In the genomic region with DNA sequence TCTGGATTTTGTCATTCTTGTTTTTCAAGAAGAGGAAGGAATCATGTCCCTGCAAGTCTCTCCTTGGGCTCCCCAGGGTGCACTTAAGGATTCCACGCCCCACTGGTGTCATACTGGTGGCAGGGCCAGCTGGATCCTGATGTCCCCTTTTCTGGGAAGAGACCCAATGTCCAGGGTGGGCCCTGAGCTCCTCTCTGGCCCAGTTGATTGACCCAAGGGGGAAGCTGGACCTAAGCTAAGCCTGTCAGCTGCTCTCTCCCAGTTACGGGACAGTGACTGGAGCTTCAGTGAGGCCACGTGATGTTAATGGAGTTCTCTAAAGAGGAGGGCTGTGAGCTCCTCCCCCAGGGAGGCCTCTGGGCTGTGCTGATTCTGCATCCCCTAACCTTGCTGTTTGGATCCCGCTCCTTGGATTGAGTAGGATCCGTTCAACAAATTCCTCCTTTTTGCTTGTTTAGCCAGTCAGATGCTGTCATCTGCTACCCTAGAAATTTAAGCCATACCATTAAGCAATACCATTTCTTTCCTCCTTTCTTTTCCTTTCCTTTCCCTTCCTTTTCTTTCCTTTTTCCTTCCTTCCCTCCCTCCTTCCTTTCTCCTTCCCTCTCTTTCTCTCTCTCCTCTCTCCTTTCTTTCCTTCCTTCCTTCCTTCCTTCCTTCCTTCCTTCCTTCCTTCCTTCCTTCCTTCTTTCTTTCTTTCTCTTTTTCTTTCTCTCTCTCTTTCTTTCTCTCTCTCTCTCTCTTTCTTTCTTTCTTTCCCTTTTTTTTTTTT, we compare ENCODE assay signal across 33 cellular contexts. TPM values are rescaled to one million over a fixed set of nuclear protein-coding genes. Genes with fewer than 3 reads are reported as not detected.
DNase-seq lines count a peak whose midpoint lies in the region; ATAC-seq, FAIRE-seq and TF ChIP-seq lines count a peak whose summit lies in the region.
"Had no signal": no experiment of that assay in that cellular context is flagged by ENCODE, and none has a peak within 500 bp of the region (broad histone marks: within the 10 kb centered on the region; RNA-seq: fewer than 3 reads in every experiment).

No MANE protein-coding gene starts in this region.

- POLR2A ChIA-PET in MCF 10A (lab: Yijun Ruan, JAX) (no interaction called here), GM12878 (lab: Charles Lee) (no interaction called here)

- H3K27ac Mint-ChIP-seq in MCF 10A (ENCODE audit: low read depth, unreplicated experiment): no peak overlapping the region
- no peak overlapping the region for H3K27ac Mint-ChIP-seq in activated T-helper 17 cell treated with anti-CD3 and anti-CD28 coated beads, Interleukin-2, amount 50 U/mL, for 72 hours
- H3K27ac Mint-ChIP-seq: activated naive CD8-positive, alpha-beta T cell treated with anti-CD3 and anti-CD28 coated beads for 36 hours; CD14-positive monocyte had no signal

- H3K27ac ChIP-seq in mammary epithelial cell (ENCODE audit: insufficient read depth, low read depth, low read length) (no peak overlapping the region), GM12878 (ENCODE audit: control insufficient read depth, insufficient read depth) (no peak overlapping the region), testis (no peak overlapping the region)
- H3K27ac ChIP-seq: upper lobe of left lung, WERI-Rb-1 had no signal

- H3K9me3 Mint-ChIP-seq in MCF 10A (ENCODE audit: unreplicated experiment): no peaks in the 10 kb centered on the region
- H3K9me3 Mint-ChIP-seq in activated T-helper 17 cell treated with anti-CD3 and anti-CD28 coated beads, Interleukin-2, amount 50 U/mL, for 72 hours: no peaks in the 10 kb centered on the region

- H3K4me1 Mint-ChIP-seq in MCF 10A (ENCODE audit: insufficient read depth, unreplicated experiment): no peaks in the 10 kb centered on the region
- no peaks in the 10 kb centered on the region for H3K4me1 Mint-ChIP-seq in activated T-helper 17 cell treated with anti-CD3 and anti-CD28 coated beads, Interleukin-2, amount 50 U/mL, for 72 hours
- H3K4me1 Mint-ChIP-seq: activated naive CD8-positive, alpha-beta T cell treated with anti-CD3 and anti-CD28 coated beads for 36 hours; CD14-positive monocyte; naive thymus-derived CD4-positive, alpha-beta T cell had no signal

- intact Hi-C loops in mammary epithelial cell (cut with micrococcal nuclease): no loop called here
- intact Hi-C loops in MCF 10A (cut with micrococcal nuclease): no loop called here
- intact Hi-C loops in GM12878 (cut with micrococcal nuclease; ENCODE audit: unreplicated experiment): no loop called here
- intact Hi-C loops in testis (cut with DNase I; ENCODE audit: low total_unique reads): no loop called here

- WGBS in mammary epithelial cell (ENCODE audit: low coverage, missing lambda C conversion rate): 40% methylated on average over 5 of the region's 5 CpGs
- WGBS in GM12878 (ENCODE audit: insufficient coverage, insufficient replicate concordance, low lambda C conversion rate, missing lambda C conversion rate): 19% methylated on average over 5 of the region's 5 CpGs
- 35 to 44% methylated on average over 4 to 5 of the region's 5 CpGs for WGBS in testis, 2 donors

- H3K4me3 Mint-ChIP-seq in MCF 10A (ENCODE audit: unreplicated experiment): no peak overlapping the region
- no peak overlapping the region for H3K4me3 Mint-ChIP-seq in activated T-helper 17 cell treated with anti-CD3 and anti-CD28 coated beads, Interleukin-2, amount 50 U/mL, for 72 hours
- H3K4me3 Mint-ChIP-seq: activated naive CD8-positive, alpha-beta T cell treated with anti-CD3 and anti-CD28 coated beads for 36 hours; CD14-positive monocyte; naive thymus-derived CD4-positive, alpha-beta T cell had no signal

- H3K9me3 ChIP-seq in mammary epithelial cell (replicated peaks; ENCODE audit: insufficient read depth, low read length) (no peaks in the 10 kb centered on the region), GM12878 (replicated peaks; ENCODE audit: control insufficient read depth, insufficient read depth, low read length) (no peaks in the 10 kb centered on the region; the same call in 2 of the 3 replicates), testis (no peaks in the 10 kb centered on the region)

- DNase-seq in mammary epithelial cell: no peak
- DNase-seq in MCF 10A (ENCODE audit: unreplicated experiment): no peak
- no peak for DNase-seq in GM12878 (ENCODE audit: low read depth, low spot score)
- DNase-seq in left lobe of liver (ENCODE audit: low spot score): peak; percentile 41
- DNase-seq in testis: peak; percentile 13
- DNase-seq in T1000 (lab: John Stamatoyannopoulos, UW): no peak
- no peak for DNase-seq in HUDEP-2 (lab: John Stamatoyannopoulos, UW; ENCODE audit: unreplicated experiment in 76 of 76)
- DNase-seq: 8988T; activated CD4-positive, alpha-beta T cell treated with anti-CD3 and anti-CD28 coated beads for 48 hours; activated gamma-delta T cell; activated naive CD8-positive, alpha-beta T cell treated with anti-CD3 and anti-CD28 coated beads for 36 hours; anterior cingulate cortex; GOT3; Kasumi-1; midbrain; MV-4-11; naive thymus-derived CD4-positive, alpha-beta T cell; NCI-H146; NCI-H748 treated with DMSO at 0.1 percent for 48 hours; nucleus accumbens; stimulated activated CD4-positive, alpha-beta T cell treated with anti-CD3 and anti-CD28 coated beads, Interleukin-15, amount 100 ng/mL, for 24 hours; stimulated activated CD4-positive, alpha-beta T cell treated with anti-CD3 and anti-CD28 coated beads, Interleukin-4, amount 100 ng/mL, for 4 hours; substantia nigra; upper lobe of left lung; WERI-Rb-1 had no signal

- no peak for TF ChIP-seq CTCF in mammary epithelial cell (conservative IDR thresholded peaks at IDR 0.05 in 1 of 2, IDR thresholded peaks at IDR 0.05 in 1 of 2; ENCODE audit: extremely low read depth in 1 of 2, insufficient read depth in 1 of 2, low read depth in 1 of 2, low read length in 2 of 2)
- no peak for TF ChIP-seq CTCF in MCF 10A (IDR thresholded peaks at IDR 0.05; ENCODE audit: unreplicated experiment)
- TF ChIP-seq CTCF in GM12878 (IDR thresholded peaks at IDR 0.05 in 2 of 3, conservative IDR thresholded peaks at IDR 0.05 in 1 of 3; ENCODE audit: control insufficient read depth in 2 of 3, extremely low read depth in 1 of 3, insufficient read depth in 1 of 3, low read depth in 3 of 3, low read length in 3 of 3): no peak
- TF ChIP-seq CTCF in testis (IDR thresholded peaks at IDR 0.05): no peak

- no TSS peak for BruUV-seq in mammary epithelial cell (replicated peaks; lab: Mats Ljungman, UMichigan)
- BruUV-seq in MCF 10A (replicated peaks; lab: Mats Ljungman, UMichigan): no TSS peak
- BruUV-seq in GM12878 (replicated peaks; lab: Mats Ljungman, UMichigan): no TSS peak

- H3K27me3 Mint-ChIP-seq in MCF 10A (ENCODE audit: insufficient read depth, unreplicated experiment): peaks cover 22% of the 10 kb centered on the region
- peaks cover 24% of the 10 kb centered on the region for H3K27me3 Mint-ChIP-seq in activated T-helper 17 cell treated with anti-CD3 and anti-CD28 coated beads, Interleukin-2, amount 50 U/mL, for 72 hours

- H3K9ac ChIP-seq in mammary epithelial cell (ENCODE audit: insufficient read depth, low read length) (no peak overlapping the region), GM12878 (ENCODE audit: control insufficient read depth, insufficient read depth, low read length) (no peak overlapping the region)

- H3K36me3 ChIP-seq in mammary epithelial cell (ENCODE audit: insufficient read depth, low read length) (no peaks in the 10 kb centered on the region), GM12878 (ENCODE audit: control insufficient read depth in 2 of 2, insufficient read depth in 2 of 2, low read length in 1 of 2) (no peaks in the 10 kb centered on the region), testis (ENCODE audit: low read depth, missing control alignments) (no peaks in the 10 kb centered on the region)
- H3K36me3 ChIP-seq: upper lobe of left lung, WERI-Rb-1 had no signal

- dilution Hi-C loops in mammary epithelial cell (cut with HindIII; ENCODE audit: low sequenced_read_pairs): no loop called here

- H3K27me3 ChIP-seq in mammary epithelial cell (ENCODE audit: insufficient read depth, low read length): no peaks in the 10 kb centered on the region
- H3K27me3 ChIP-seq in GM12878 (replicated peaks in 1 of 2; ENCODE audit: control insufficient read depth in 2 of 2, insufficient read depth in 2 of 2, low read length in 1 of 2): no peaks in the 10 kb centered on the region
- no peaks in the 10 kb centered on the region for H3K27me3 ChIP-seq in testis
- H3K27me3 ChIP-seq: upper lobe of left lung had no signal

- H3K36me3 Mint-ChIP-seq in MCF 10A (ENCODE audit: insufficient read depth, unreplicated experiment): no peaks in the 10 kb centered on the region
- no peaks in the 10 kb centered on the region for H3K36me3 Mint-ChIP-seq in activated T-helper 17 cell treated with anti-CD3 and anti-CD28 coated beads, Interleukin-2, amount 50 U/mL, for 72 hours (ENCODE audit: low read depth)
- H3K36me3 Mint-ChIP-seq: activated naive CD8-positive, alpha-beta T cell treated with anti-CD3 and anti-CD28 coated beads for 36 hours; CD14-positive monocyte had no signal

- no peak for TF ChIP-seq POLR2A in GM12878 (IDR thresholded peaks at IDR 0.05; ENCODE audit: low read depth, low read length)
- TF ChIP-seq POLR2A in testis (IDR thresholded peaks at IDR 0.05): no peak

- no peak for TF ChIP-seq EP300 in GM12878 (IDR thresholded peaks at IDR 0.05; ENCODE audit: borderline replicate concordance in 1 of 2, control insufficient read depth in 1 of 2, low read depth in 2 of 2, low read length in 2 of 2)

- H3K4me1 ChIP-seq in mammary epithelial cell (ENCODE audit: insufficient read depth, low read length) (no peaks in the 10 kb centered on the region), GM12878 (ENCODE audit: control insufficient read depth, insufficient read depth, low read length) (no peaks in the 10 kb centered on the region), testis (no peaks in the 10 kb centered on the region)
- H3K4me1 ChIP-seq: upper lobe of left lung had no signal

- H3K79me2 ChIP-seq in mammary epithelial cell (ENCODE audit: insufficient read depth, low read length) (no peaks in the 10 kb centered on the region), GM12878 (ENCODE audit: control insufficient read depth, insufficient read depth, low read length) (no peaks in the 10 kb centered on the region)

- in situ Hi-C loops in mammary epithelial cell (cut with MboI; ENCODE audit: low sequenced_read_pairs in 2 of 2): no loop called here
- in situ Hi-C loops in GM12878 (cut with MboI): no loop called here

- ATAC-seq in GM12878: no peak
- peak; percentile 36 for ATAC-seq in left lobe of liver
- no peak for ATAC-seq in activated T-helper 17 cell treated with anti-CD3 and anti-CD28 coated beads, Interleukin-2, amount 50 U/mL, for 72 hours (replicated peaks)
- ATAC-seq: naive thymus-derived CD4-positive, alpha-beta T cell; Panc1 had no signal

- H3K4me3 ChIP-seq in mammary epithelial cell (replicated peaks in 1 of 3; ENCODE audit: insufficient read depth in 1 of 3, low read depth in 2 of 3, low read length in 3 of 3) (no peak overlapping the region), GM12878 (no peak overlapping the region), testis (no peak overlapping the region)
- H3K4me3 ChIP-seq: upper lobe of left lung had no signal

- H2AFZ ChIP-seq in mammary epithelial cell (ENCODE audit: low read depth, low read length) (peak overlapping the region; percentile 66), GM12878 (ENCODE audit: control insufficient read depth, low read depth, low read length) (no peak overlapping the region)

- FAIRE-seq in GM12878 (lab: Jason Lieb, UNC): no peak
- FAIRE-seq: colon, D721Med, GM19239 had no signal

- CTCF ChIA-PET in mammary epithelial cell (lab: Charles Lee; ENCODE audit: low non-redundant PET) (no interaction called here), MCF 10A (lab: Yijun Ruan, JAX) (interaction anchor here (1.0 kb wide), 2 partner anchors 12 to 20 kb away, joined by 4 read pairs; no protein-coding TSS in a partner anchor), GM12878 (lab: Yijun Ruan, JAX) (interaction anchor here (0.9 kb wide), 1 partner anchor 14 kb away, joined by 3 read pairs; no protein-coding TSS in a partner anchor)

- SMC1A ChIA-PET in GM12878 (lab: Charles Lee; ENCODE audit: uncharacterized antibody, unreplicated experiment): no interaction called here

- no peak for TF ChIP-seq RAD21 in GM12878 (IDR thresholded peaks at IDR 0.05; ENCODE audit: insufficient read depth, low read depth, low read length)

- RAD21 ChIA-PET in GM12878 (lab: Charles Lee; ENCODE audit: unreplicated experiment): no interaction called here

- H4K20me1 ChIP-seq in mammary epithelial cell (ENCODE audit: insufficient read depth, low read length) (no peaks in the 10 kb centered on the region), GM12878 (ENCODE audit: control insufficient read depth, insufficient read depth) (no peaks in the 10 kb centered on the region)

- H3K4me2 ChIP-seq in mammary epithelial cell (ENCODE audit: insufficient read depth, low read depth, low read length) (no peak overlapping the region), GM12878 (ENCODE audit: control insufficient read depth, insufficient read depth) (no peak overlapping the region)

RNA-seq across cellular contexts. Expression of a gene that starts 17.2 kb away (rescaled TPM):
- 1 to 10 TPM; 2.5 to 4.0 TPM for total RNA-seq in mammary epithelial cell
- not detected for polyA plus RNA-seq in mammary epithelial cell
- not detected for polyA minus RNA-seq in mammary epithelial cell
- 3.9 and 5.5 TPM in 2 replicates for total RNA-seq in MCF 10A (2022)
- total RNA-seq in GM12878 (2013; cell fraction: nucleolus; rRNA removed): not detected in 2 replicates
- total RNA-seq in GM12878 (2014; rRNA removed): not detected in 2 replicates
- not detected in 2 replicates for total RNA-seq in GM12878 (2014; rRNA removed; fragmentation: Illumina TruSeq; extraction: Trizol)
- not detected in 2 replicates for total RNA-seq in GM12878 (2021)
- polyA plus RNA-seq in GM12878 (2011; ENCODE audit: low read depth): not detected
- polyA plus RNA-seq in GM12878 (2011; rRNA removed): not detected in 2 replicates
- not detected in 2 replicates for polyA plus RNA-seq in GM12878 (2011; cell fraction: cytosol; rRNA removed)
- not detected in 2 replicates for polyA plus RNA-seq in GM12878 (2011; cell fraction: nucleus; rRNA removed)
- not detected in 2 replicates for polyA plus RNA-seq in GM12878 (2012)
- polyA plus RNA-seq in GM12878 (2014; fragmentation: Illumina TruSeq; extraction: Trizol): not detected in 2 replicates
- polyA plus RNA-seq in GM12878 (2014; fragmentation: Nextera tagmentation; extraction: Ambion mirVana): not detected
- not detected in 2 replicates for polyA plus RNA-seq in GM12878 (2014; rRNA removed)
- polyA plus RNA-seq in GM12878 (2016; fragmentation: Nextera tagmentation; extraction: Ambion mirVana): under 1 TPM in 1 of 2 experiments, not detected in 1; 0.23 TPM
- polyA minus RNA-seq in GM12878 (2011; rRNA and poly(A)+ RNA removed): not detected in 2 replicates
- not detected in 2 replicates for polyA minus RNA-seq in GM12878 (2011; cell fraction: cytosol; rRNA and poly(A)+ RNA removed)
- not detected in 2 replicates for polyA minus RNA-seq in GM12878 (2011; cell fraction: nucleus; rRNA and poly(A)+ RNA removed)
- total RNA-seq in left lobe of liver: not detected
- total RNA-seq in testis: 1 to 10 TPM in 1 of 2 donors, under 1 TPM in 1; 0.94 to 1.2 TPM
- polyA plus RNA-seq in testis (ENCODE audit: insufficient read depth, low read depth, low replicate concordance): not detected
- total RNA-seq in activated T-helper 17 cell treated with anti-CD3 and anti-CD28 coated beads, Interleukin-2, amount 50 U/mL, for 72 hours: not detected
- total RNA-seq: activated CD8-positive, alpha-beta memory T cell treated with anti-CD3 and anti-CD28 coated beads for 36 hours; glomerular endothelial cell; naive thymus-derived CD4-positive, alpha-beta T cell; upper lobe of left lung had no signal
- polyA plus RNA-seq: CD14-positive monocyte; naive thymus-derived CD4-positive, alpha-beta T cell had no signal

Comparison
In these comparisons a context has a peak if more than half of its experiments do, and no peak if none do; other contexts are left out.
1. DNase-seq: peak in left lobe of liver (single experiment) and testis (single experiment); none in mammary epithelial cell (single experiment), MCF 10A (single experiment), GM12878 (single experiment), T1000 (single experiment) and HUDEP-2 (0 of 76).